8 cellular contexts compared by ENCODE assay signal in genomic region chr14:103518416-103519042, GRCh38. TPM values are rescaled to one million over a fixed set of nuclear protein-coding genes. Genes with fewer than 3 reads are reported as not detected.
DNase-seq lines count a peak whose midpoint lies in the region; ATAC-seq, FAIRE-seq and TF ChIP-seq lines count a peak whose summit lies in the region.

No MANE protein-coding gene starts in this region.

- no peaks in the 10 kb centered on the region for H3K9me3 Mint-ChIP-seq in activated naive CD4-positive, alpha-beta T cell treated with anti-CD3 and anti-CD28 coated beads, Interleukin-2, amount 50 U/mL, for 72 hours

- peaks cover 11% of the 10 kb centered on the region for H3K4me1 ChIP-seq in PC-9 (replicated peaks; ENCODE audit: insufficient read depth)
- peaks cover 0 to 79% (median 52%) of the 10 kb centered on the region in 12 donors for H3K4me1 ChIP-seq in heart left ventricle
- peaks cover 26% of the 10 kb centered on the region for H3K4me1 ChIP-seq in psoas muscle

- BruUV-seq in PC-9 (replicated peaks; lab: Mats Ljungman, UMichigan) = no TSS peak

- H3K4me2 ChIP-seq in PC-9 = no peak overlapping the region

- CTCF ChIA-PET in PC-9 (lab: Charles Lee) = interaction anchor here (0.6 to 2.9 kb wide), 8 partner anchors 10 to 184 kb away, joined by 3 to 14 read pairs (median 5); partner anchors contain the start of genes BAG5 and TRMT61A

- H3K36me3 ChIP-seq in PC-9 (ENCODE audit: low read depth) (no peaks in the 10 kb centered on the region), heart left ventricle (peaks cover 0 to 11% (median 0%) of the 10 kb centered on the region in 9 donors), psoas muscle (ENCODE audit: insufficient read depth in 1 of 2, low read depth in 1 of 2) (no peaks in the 10 kb centered on the region)

- no peaks in the 10 kb centered on the region for H3K36me3 Mint-ChIP-seq in activated naive CD4-positive, alpha-beta T cell treated with anti-CD3 and anti-CD28 coated beads, Interleukin-2, amount 50 U/mL, for 72 hours

- no peaks in the 10 kb centered on the region for H3K9me2 ChIP-seq in PC-9 (ENCODE audit: insufficient read depth)

- H3K27me3 ChIP-seq in PC-9 (ENCODE audit: insufficient read depth, low read depth) (no peaks in the 10 kb centered on the region), heart left ventricle (peaks cover 0 to 27% (median 0%) of the 10 kb centered on the region in 9 donors), psoas muscle (ENCODE audit: insufficient read depth in 3 of 3, low read length in 2 of 3) (peaks cover 0 to 24% (median 15%) of the 10 kb centered on the region in 3 donors)

- no peak for TF ChIP-seq POLR2A in heart left ventricle (IDR thresholded peaks at IDR 0.05)

- H3K9me3 ChIP-seq in PC-9 (ENCODE audit: insufficient read depth, low read depth) = no peaks in the 10 kb centered on the region
- no peaks in the 10 kb centered on the region for H3K9me3 ChIP-seq in heart left ventricle
- H3K9me3 ChIP-seq in psoas muscle = no peaks in the 10 kb centered on the region

- WGBS in heart left ventricle, 4 donors = 28 to 69% (median 44%) methylated on average over 5 to 9 of the region's 9 CpGs
- 30 to 41% (median 36%) methylated on average over 9 of the region's 9 CpGs for WGBS in psoas muscle, 3 donors

- FAIRE-seq in GM19239 (lab: Jason Lieb, UNC) = no peak

- no peak for DNase-seq in AG09319 (ENCODE audit: extremely low read depth, low read depth)
- peak; percentile 91 for DNase-seq in GM19239 (ENCODE audit: insufficient read length, low spot score)
- peak; percentile 54 to 80 for DNase-seq in PC-9
- DNase-seq in activated naive CD4-positive, alpha-beta T cell treated with anti-CD3 and anti-CD28 coated beads, Interleukin-2, amount 50 U/mL, for 72 hours (ENCODE audit: low spot score in 2 of 2) = peak in 1 of 2 donors; percentile 77
- DNase-seq in heart left ventricle = peak; percentile 64 to 85 (median 70)
- DNase-seq in psoas muscle = peak; percentile 71 to 86
- DNase-seq in cerebellar nuclear complex (lab: John Stamatoyannopoulos, UW) = no peak

- POLR2A ChIA-PET in PC-9 (lab: Charles Lee; ENCODE audit: unreplicated experiment) = interaction anchor here (0.6 kb wide), 2 partner anchors 22 to 185 kb away, joined by 4 to 6 read pairs; partner anchors contain the start of gene EIF5

- peak; percentile 91 for TF ChIP-seq CTCF in AG09319 (IDR thresholded peaks at IDR 0.05; ENCODE audit: low read depth, low read length)
- TF ChIP-seq CTCF in PC-9 (conservative IDR thresholded peaks at IDR 0.05) = peak; percentile 99
- peak; percentile 83 to 97 (median 91) for TF ChIP-seq CTCF in heart left ventricle (IDR thresholded peaks at IDR 0.05)
- TF ChIP-seq CTCF in psoas muscle (IDR thresholded peaks at IDR 0.05) = peak; percentile 91

- H3K27ac ChIP-seq in PC-9 (no peak overlapping the region), heart left ventricle (peak overlapping the region in 9 of 12 donors; percentile 2 to 96 (median 56)), psoas muscle (no peak overlapping the region)

- peak overlapping the region in 1 of 2 donors; percentile 83 for H3K27ac Mint-ChIP-seq in activated naive CD4-positive, alpha-beta T cell treated with anti-CD3 and anti-CD28 coated beads, Interleukin-2, amount 50 U/mL, for 72 hours

- peaks cover 58% of the 10 kb centered on the region for H3F3A ChIP-seq in PC-9 (ENCODE audit: insufficient read depth, low read depth)

- intact Hi-C loops in PC-9 (cut with micrococcal nuclease; ENCODE audit: unreplicated experiment) = no loop called here
- intact Hi-C loops in heart left ventricle (cut with DNase I) = loop anchor here (1.0 to 5.0 kb wide), 5 partner anchors 24 to 34 kb away; no protein-coding TSS in a partner anchor
- intact Hi-C loops in psoas muscle (cut with DNase I) = loop anchor here (1.0 to 2.0 kb wide), 2 partner anchors 28 to 29 kb away; no protein-coding TSS in a partner anchor

- ATAC-seq in activated naive CD4-positive, alpha-beta T cell treated with anti-CD3 and anti-CD28 coated beads, Interleukin-2, amount 50 U/mL, for 72 hours = peak; percentile 53
- ATAC-seq in heart left ventricle (peak; percentile 34 to 62 (median 42)), psoas muscle (peak; percentile 53 to 78 (median 65)), GM18517 (IDR thresholded peaks at IDR 0.05; ENCODE audit: unreplicated experiment) (no peak)

- no peak overlapping the region for H2AFZ ChIP-seq in PC-9

- no peak overlapping the region for H3K4me3 ChIP-seq in PC-9
- H3K4me3 ChIP-seq in heart left ventricle = no peak overlapping the region
- no peak overlapping the region for H3K4me3 ChIP-seq in psoas muscle

- no peaks in the 10 kb centered on the region for H3K79me2 ChIP-seq in PC-9 (ENCODE audit: low read depth)

- H4K20me1 ChIP-seq in PC-9 (ENCODE audit: insufficient read depth) = peaks cover 21% of the 10 kb centered on the region

RNA-seq across cellular contexts. Expression of gene CKB, which starts 4.1 kb away (rescaled TPM):
- 64.4 and 66.8 TPM in 2 replicates for total RNA-seq in PC-9 (2021)
- 1 to 10 TPM; 2.6 to 9.4 TPM for total RNA-seq in activated naive CD4-positive, alpha-beta T cell treated with anti-CD3 and anti-CD28 coated beads, Interleukin-2, amount 50 U/mL, for 72 hours
- total RNA-seq in heart left ventricle = 1,000 to 10,000 TPM in 2 of 9 donors, 100 to 1,000 TPM in 7; 203 to 1,105 (median 462) TPM
- polyA plus RNA-seq in heart left ventricle = 1,000 to 10,000 TPM in 1 of 2 donors, 100 to 1,000 TPM in 1; 529 to 1,103 TPM
- 100 to 1,000 TPM in 1 of 4 donors, 10 to 100 TPM in 3; 19.5 to 116 (median 33.0) TPM for total RNA-seq in psoas muscle
- 100 to 1,000 TPM in 1 of 3 donors, 10 to 100 TPM in 2; 21.2 to 383 (median 67.0) TPM for polyA plus RNA-seq in psoas muscle

RNA-seq across cellular contexts. Expression of gene TRMT61A, which starts 10.5 kb away (rescaled TPM):
- 22.5 and 25.9 TPM in 2 replicates for total RNA-seq in PC-9 (2021)
- 1 to 10 TPM; 5.6 to 9.2 TPM for total RNA-seq in activated naive CD4-positive, alpha-beta T cell treated with anti-CD3 and anti-CD28 coated beads, Interleukin-2, amount 50 U/mL, for 72 hours
- 1 to 10 TPM; 3.2 to 7.1 (median 5.1) TPM for total RNA-seq in heart left ventricle
- 10 to 100 TPM in 1 of 2 donors, 1 to 10 TPM in 1; 5.8 to 15.9 TPM for polyA plus RNA-seq in heart left ventricle
- total RNA-seq in psoas muscle = 10 to 100 TPM in 1 of 4 donors, 1 to 10 TPM in 3; 6.5 to 12.7 (median 7.8) TPM
- polyA plus RNA-seq in psoas muscle = 10 to 100 TPM; 13.1 to 29.5 (median 13.3) TPM

RNA-seq across cellular contexts. Expression of gene BAG5, which starts 43.9 kb away (rescaled TPM):
- total RNA-seq in PC-9 (2021) (61.5 and 76.5 TPM in 2 replicates), heart left ventricle (10 to 100 TPM; 15.0 to 22.8 (median 17.0) TPM), psoas muscle (10 to 100 TPM; 15.4 to 29.5 (median 23.2) TPM)
- total RNA-seq in activated naive CD4-positive, alpha-beta T cell treated with anti-CD3 and anti-CD28 coated beads, Interleukin-2, amount 50 U/mL, for 72 hours = 10 to 100 TPM; 15.6 to 24.1 TPM
- polyA plus RNA-seq in heart left ventricle (10 to 100 TPM in 1 of 2 donors, 1 to 10 TPM in 1; 4.8 to 19.1 TPM), psoas muscle (10 to 100 TPM in 2 of 3 donors, 1 to 10 TPM in 1; 8.7 to 25.4 (median 14.1) TPM)

RNA-seq across cellular contexts. Expression of gene COA8, which starts 44.2 kb away (rescaled TPM):
- total RNA-seq in PC-9 (2021) (93.8 and 101 TPM in 2 replicates), heart left ventricle (10 to 100 TPM; 30.6 to 66.5 (median 41.9) TPM), psoas muscle (100 to 1,000 TPM in 1 of 4 donors, 10 to 100 TPM in 3; 73.6 to 101 (median 80.0) TPM)
- total RNA-seq in activated naive CD4-positive, alpha-beta T cell treated with anti-CD3 and anti-CD28 coated beads, Interleukin-2, amount 50 U/mL, for 72 hours = 10 to 100 TPM; 14.1 to 39.9 TPM
- polyA plus RNA-seq in heart left ventricle (100 to 1,000 TPM in 1 of 2 donors, 10 to 100 TPM in 1; 47.5 to 109 TPM), psoas muscle (100 to 1,000 TPM; 118 to 171 (median 141) TPM)

Comparison
In these comparisons a context has a peak if more than half of its experiments do, and no peak if none do; other contexts are left out.
1. DNase-seq: peak in GM19239 (single experiment), PC-9 (2 of 2), heart left ventricle (5 of 5) and psoas muscle (2 of 2); none in AG09319 (single experiment) and cerebellar nuclear complex (0 of 2).
2. H3K27ac ChIP-seq: peak in heart left ventricle (9 of 12); none in PC-9 (single experiment) and psoas muscle (single experiment).
3. Peak in every context shown above with its lines, with median percentiles within 50 percentile points of each other: CTCF ChIP-seq.